Comparison of ENCODE assay signal across 8 cellular contexts in the genomic region with DNA sequence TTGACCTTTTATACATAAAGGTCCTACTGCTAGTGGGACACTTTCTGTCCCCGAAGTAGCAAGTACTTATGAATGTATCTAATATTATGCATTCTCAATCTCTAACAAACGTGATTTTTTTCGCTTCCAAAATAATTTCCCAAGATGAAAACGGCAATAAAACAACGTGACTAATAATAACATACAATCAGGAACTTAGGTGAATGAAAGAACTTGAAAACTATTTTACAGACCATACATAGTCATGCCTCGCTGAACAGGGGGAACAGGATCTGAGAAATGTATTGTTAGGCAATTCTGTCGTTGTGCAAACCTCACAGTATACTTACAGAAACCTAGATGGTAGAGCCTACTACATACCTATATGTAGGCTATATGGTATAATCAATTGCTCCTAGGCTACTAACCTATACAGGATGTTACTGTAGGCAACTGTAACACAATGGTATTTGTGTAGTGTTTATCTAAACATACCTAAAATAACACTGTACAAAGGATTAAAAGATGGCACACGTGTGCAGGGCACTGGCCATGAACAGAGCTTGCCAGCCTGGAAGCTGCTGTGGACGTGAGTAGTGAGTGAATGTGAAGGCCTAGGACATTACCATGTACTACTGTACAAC. TPM values are rescaled to one million over a fixed set of nuclear protein-coding genes. Genes with fewer than 3 reads are reported as not detected.
DNase-seq lines count a peak whose midpoint lies in the region; ATAC-seq, FAIRE-seq and TF ChIP-seq lines count a peak whose summit lies in the region.

No MANE protein-coding gene starts in this region.

- H3K4me1 ChIP-seq in iPS-18a (ENCODE audit: control insufficient read depth, low read depth, low read length) (peaks cover 35% of the 10 kb centered on the region), smooth muscle cell (ENCODE audit: low read depth) (peaks cover 46% of the 10 kb centered on the region)

- peak overlapping the region; percentile 68 for H3K27ac Mint-ChIP-seq in activated naive CD8-positive, alpha-beta T cell treated with anti-CD3 and anti-CD28 coated beads, Interleukin-2, amount 50 U/mL, for 24 hours

- H3K4me1 Mint-ChIP-seq in activated naive CD8-positive, alpha-beta T cell treated with anti-CD3 and anti-CD28 coated beads, Interleukin-2, amount 50 U/mL, for 24 hours = peaks cover 61% of the 10 kb centered on the region

- no peaks in the 10 kb centered on the region for H3K9me3 Mint-ChIP-seq in activated naive CD8-positive, alpha-beta T cell treated with anti-CD3 and anti-CD28 coated beads, Interleukin-2, amount 50 U/mL, for 24 hours

- no peaks in the 10 kb centered on the region for H3K27me3 ChIP-seq in iPS-18a (ENCODE audit: control insufficient read depth, insufficient read depth, low read length)
- no peaks in the 10 kb centered on the region for H3K27me3 ChIP-seq in smooth muscle cell (ENCODE audit: low read depth)

- WGBS in smooth muscle cell (ENCODE audit: low lambda C conversion rate) = 23% methylated on average over 9 of the region's 9 CpGs

- no peaks in the 10 kb centered on the region for H3K36me3 ChIP-seq in iPS-18a (ENCODE audit: control insufficient read depth, low read depth, low read length)
- H3K36me3 ChIP-seq in smooth muscle cell (ENCODE audit: low read depth) = no peaks in the 10 kb centered on the region

- H3K27ac ChIP-seq in iPS-18a (ENCODE audit: low read length) = no peak overlapping the region
- peak overlapping the region; percentile 99 for H3K27ac ChIP-seq in smooth muscle cell (ENCODE audit: low read depth)

- H3K27me3 Mint-ChIP-seq in activated naive CD8-positive, alpha-beta T cell treated with anti-CD3 and anti-CD28 coated beads, Interleukin-2, amount 50 U/mL, for 24 hours = no peaks in the 10 kb centered on the region

- TF ChIP-seq CTCF in smooth muscle cell (IDR thresholded peaks at IDR 0.05; ENCODE audit: borderline replicate concordance, insufficient read depth, poor library complexity, severe bottlenecking) (no peak), D721Med (IDR thresholded peaks at IDR 0.05; ENCODE audit: insufficient read depth, missing control alignments) (no peak)

- peak overlapping the region; percentile 87 for H3K4me2 ChIP-seq in smooth muscle cell

- peaks cover 13% of the 10 kb centered on the region for H3F3A ChIP-seq in smooth muscle cell (ENCODE audit: low read depth)

- peaks cover 11% of the 10 kb centered on the region for H3K36me3 Mint-ChIP-seq in activated naive CD8-positive, alpha-beta T cell treated with anti-CD3 and anti-CD28 coated beads, Interleukin-2, amount 50 U/mL, for 24 hours (ENCODE audit: low read depth)

- FAIRE-seq in D721Med (lab: Jason Lieb, UNC) = no peak

- H3K4me3 Mint-ChIP-seq in activated naive CD8-positive, alpha-beta T cell treated with anti-CD3 and anti-CD28 coated beads, Interleukin-2, amount 50 U/mL, for 24 hours = peak overlapping the region; percentile 99

- no peak overlapping the region for H3K9ac ChIP-seq in iPS-18a (ENCODE audit: low read length)
- peak overlapping the region; percentile 91 for H3K9ac ChIP-seq in smooth muscle cell (ENCODE audit: low read depth)

- H3K9me3 ChIP-seq in iPS-18a (ENCODE audit: control insufficient read depth, low read depth, low read length) (no peaks in the 10 kb centered on the region), smooth muscle cell (replicated peaks; ENCODE audit: low read depth) (no peaks in the 10 kb centered on the region)

- H3K4me3 ChIP-seq in iPS-18a (ENCODE audit: low read length) (peak overlapping the region; percentile 99), smooth muscle cell (peak overlapping the region; percentile 94)

- peaks cover 67% of the 10 kb centered on the region for H4K20me1 ChIP-seq in smooth muscle cell (ENCODE audit: low read depth)

- no peak overlapping the region for H2AFZ ChIP-seq in smooth muscle cell (ENCODE audit: low read depth)

- DNase-seq in DMS53 (lab: John Stamatoyannopoulos, UW) (peak; percentile 27), DMS53 treated with DMSO at 0.1 percent for 48 hours (lab: John Stamatoyannopoulos, UW; ENCODE audit: unreplicated experiment) (no peak), MV-4-11 (lab: John Stamatoyannopoulos, UW) (peak; percentile 79), smooth muscle cell (lab: John Stamatoyannopoulos, UW; ENCODE audit: unreplicated experiment) (no peak), D721Med (ENCODE audit: insufficient read length, low spot score) (no peak)
- no peak for DNase-seq in activated naive CD8-positive, alpha-beta T cell treated with anti-CD3 and anti-CD28 coated beads, Interleukin-2, amount 50 U/mL, for 24 hours

- H3K79me2 ChIP-seq in smooth muscle cell (ENCODE audit: low read depth) = peaks cover 84% of the 10 kb centered on the region

- no peak for ATAC-seq in activated naive CD8-positive, alpha-beta T cell treated with anti-CD3 and anti-CD28 coated beads, Interleukin-2, amount 50 U/mL, for 24 hours
- no peak for ATAC-seq in GM18873 (IDR thresholded peaks at IDR 0.05; ENCODE audit: low FRiP score, unreplicated experiment)

RNA-seq across cellular contexts. Expression of a gene that starts 2.5 kb away (rescaled TPM):
- 246 and 295 TPM in 2 replicates for total RNA-seq in smooth muscle cell
- 335 and 371 TPM in 2 replicates for polyA plus RNA-seq in smooth muscle cell

Comparison
In these comparisons a context has a peak if more than half of its experiments do, and no peak if none do; other contexts are left out.
1. DNase-seq: peak in DMS53 (single experiment) and MV-4-11 (single experiment); none in DMS53 treated with DMSO at 0.1 percent for 48 hours (single experiment), activated naive CD8-positive, alpha-beta T cell treated with anti-CD3 and anti-CD28 coated beads, Interleukin-2, amount 50 U/mL, for 24 hours (single experiment), smooth muscle cell (single experiment) and D721Med (single experiment).